Comparison of ENCODE assay signal across 8 cellular contexts in genomic region chr1:46446646-46447498, GRCh38. TPM values are rescaled to one million over a fixed set of nuclear protein-coding genes. Genes with fewer than 3 reads are reported as not detected.
DNase-seq lines count a peak whose midpoint lies in the region; ATAC-seq and TF ChIP-seq lines count a peak whose summit lies in the region.

No MANE protein-coding gene starts in this region.

- H2AFZ ChIP-seq in GM23338: 0 out of 2 replicates have a peak overlapping the region, but pooled peaks have one; percentile 38

- no peaks in the 10 kb centered on the region for H3K36me3 ChIP-seq in GM23338 (ENCODE audit: insufficient read depth)

- TF ChIP-seq CTCF in GM23338 (conservative IDR thresholded peaks at IDR 0.05; ENCODE audit: low read depth in 2 of 2): peak; percentile 97 to 98

- DNase-seq in AG08396 (ENCODE audit: low spot score) (peak; percentile 83), GM23338 (ENCODE audit: low spot score) (peak; percentile 97), NCI-H2227 treated with DMSO at 0.1 percent for 48 hours (lab: John Stamatoyannopoulos, UW) (peak; percentile 38), cerebellar nuclear complex (lab: John Stamatoyannopoulos, UW) (peak; percentile 1 to 50), kidney tubule cell (ENCODE audit: low spot score) (peak; percentile 75)
- peak; percentile 90 for DNase-seq in activated CD4-positive, alpha-beta T cell treated with anti-CD3 and anti-CD28 coated beads for 36 hours
- DNase-seq in stimulated activated CD4-positive, alpha-beta T cell treated with anti-CD3 and anti-CD28 coated beads, Interleukin-2, amount 100 ng/mL, for 48 hours: peak; percentile 84

- H4K20me1 ChIP-seq in GM23338 (replicated peaks; ENCODE audit: insufficient read depth): peaks cover 5% of the 10 kb centered on the region; the same call in 1 of the 2 replicates

- peaks cover 28% of the 10 kb centered on the region for H3F3A ChIP-seq in GM23338 (replicated peaks; ENCODE audit: low read depth)

- ATAC-seq in GM23338 (peak; percentile 61), GM19467 (IDR thresholded peaks at IDR 0.05; ENCODE audit: unreplicated experiment) (no peak)
- ATAC-seq in activated CD4-positive, alpha-beta T cell treated with anti-CD3 and anti-CD28 coated beads for 36 hours: peak; percentile 53

- no peak overlapping the region for H3K27ac ChIP-seq in GM23338 (ENCODE audit: low read depth)

- POLR2A ChIA-PET in activated CD4-positive, alpha-beta T cell treated with anti-CD3 and anti-CD28 coated beads for 36 hours (lab: Charles Lee): interaction anchor here (0.7 kb wide), 1 partner anchor 287 kb away, joined by 3 read pairs; no protein-coding TSS in a partner anchor

- no peaks in the 10 kb centered on the region for H3K9me2 ChIP-seq in GM23338 (ENCODE audit: insufficient read depth)

- peaks cover 41% of the 10 kb centered on the region for H3K4me1 ChIP-seq in GM23338 (ENCODE audit: insufficient read depth)

- CTCF ChIA-PET in activated CD4-positive, alpha-beta T cell treated with anti-CD3 and anti-CD28 coated beads for 36 hours (lab: Charles Lee): interaction anchor here (0.5 to 4.8 kb wide), 37 partner anchors 10 to 337 kb away, joined by 3 to 105 read pairs (median 4); partner anchors contain the start of genes ATPAF1 and MKNK1

- peak overlapping the region; percentile 66 for H3K4me3 Mint-ChIP-seq in GM23338
- H3K4me3 Mint-ChIP-seq in activated CD4-positive, alpha-beta T cell treated with anti-CD3 and anti-CD28 coated beads for 36 hours: no peak overlapping the region

- no peaks in the 10 kb centered on the region for H3K79me2 ChIP-seq in GM23338 (replicated peaks; ENCODE audit: insufficient read depth)

- H3K9me3 Mint-ChIP-seq in GM23338: no peaks in the 10 kb centered on the region
- H3K9me3 Mint-ChIP-seq in activated CD4-positive, alpha-beta T cell treated with anti-CD3 and anti-CD28 coated beads for 36 hours (ENCODE audit: low read depth): no peaks in the 10 kb centered on the region

- H3K4me3 ChIP-seq in GM23338: peak overlapping the region; percentile 76

- intact Hi-C loops in activated CD4-positive, alpha-beta T cell treated with anti-CD3 and anti-CD28 coated beads for 36 hours (cut with DNase I, micrococcal nuclease): loop anchor here (1.0 to 5.0 kb wide), 5 partner anchors 30 to 280 kb away; no protein-coding TSS in a partner anchor

- no peaks in the 10 kb centered on the region; the same call in 2 of the 3 replicates for H3K36me3 Mint-ChIP-seq in GM23338 (ENCODE audit: low read depth)
- H3K36me3 Mint-ChIP-seq in activated CD4-positive, alpha-beta T cell treated with anti-CD3 and anti-CD28 coated beads for 36 hours (ENCODE audit: low read depth): no peaks in the 10 kb centered on the region

- peaks cover 36% of the 10 kb centered on the region for H3K4me1 Mint-ChIP-seq in GM23338
- H3K4me1 Mint-ChIP-seq in activated CD4-positive, alpha-beta T cell treated with anti-CD3 and anti-CD28 coated beads for 36 hours: peaks cover 14% of the 10 kb centered on the region

- no peak overlapping the region for H3K27ac Mint-ChIP-seq in GM23338
- H3K27ac Mint-ChIP-seq in activated CD4-positive, alpha-beta T cell treated with anti-CD3 and anti-CD28 coated beads for 36 hours: no peak overlapping the region

- peak overlapping the region; percentile 96 for H3K4me2 ChIP-seq in GM23338

- H3K27me3 ChIP-seq in GM23338 (ENCODE audit: insufficient read depth): peaks cover 86% of the 10 kb centered on the region

- H3K27me3 Mint-ChIP-seq in GM23338 (ENCODE audit: insufficient read depth, low read depth, poor library complexity): peaks cover 62% of the 10 kb centered on the region
- peaks cover 41% of the 10 kb centered on the region for H3K27me3 Mint-ChIP-seq in activated CD4-positive, alpha-beta T cell treated with anti-CD3 and anti-CD28 coated beads for 36 hours

TF ChIP-seq in GM23338, 12 proteins besides CTCF, POLR2A, EP300 and RAD21:
- TF ChIP-seq EZH2 (IDR thresholded peaks at IDR 0.05; ENCODE audit: low read depth, unreplicated experiment) (peak; percentile 90), CREB1 (CRISPR knock-in tag; IDR thresholded peaks at IDR 0.05; ENCODE audit: low read depth) (no peak), ZNF462 (CRISPR knock-in tag; IDR thresholded peaks at IDR 0.05) (peak; percentile 78), ZNF331 (CRISPR knock-in tag; IDR thresholded peaks at IDR 0.05; ENCODE audit: low read depth) (no peak), JUNB (IDR thresholded peaks at IDR 0.05; ENCODE audit: unreplicated experiment) (no peak), POLR2AphosphoS5 (IDR thresholded peaks at IDR 0.05; ENCODE audit: low read depth) (no peak), NANOG (IDR thresholded peaks at IDR 0.05; ENCODE audit: borderline replicate concordance) (no peak), ETS1 (IDR thresholded peaks at IDR 0.05) (no peak), ZNF114 (CRISPR knock-in tag; IDR thresholded peaks at IDR 0.05) (no peak)

RNA-seq across cellular contexts. Expression of gene DMBX1, which starts 42.8 kb away (rescaled TPM):
- total RNA-seq in GM23338 (2014; rRNA removed; shearing (Covaris generic)): not detected in 2 replicates
- polyA plus RNA-seq in GM23338 (2016; fragmentation: Nextera tagmentation; extraction: Ambion mirVana): 0.11 TPM in 1 of 2 replicates, not detected in the other
- total RNA-seq in activated CD4-positive, alpha-beta T cell treated with anti-CD3 and anti-CD28 coated beads for 36 hours: under 1 TPM in 1 of 2 experiments, not detected in 1; 0.05 TPM

RNA-seq across cellular contexts. Expression of gene FAAH, which starts 52.8 kb away (rescaled TPM):
- total RNA-seq in GM23338 (2014; rRNA removed; shearing (Covaris generic)): 17.9 and 24.0 TPM in 2 replicates
- 10.7 and 12.3 TPM in 2 replicates for polyA plus RNA-seq in GM23338 (2016; fragmentation: Nextera tagmentation; extraction: Ambion mirVana)
- 1 to 10 TPM; 5.3 to 7.5 TPM for total RNA-seq in activated CD4-positive, alpha-beta T cell treated with anti-CD3 and anti-CD28 coated beads for 36 hours

Comparison
In these comparisons a context has a peak if more than half of its experiments do, and no peak if none do; other contexts are left out.
1. DNase-seq: peak in every context shown above with its lines; median percentile 97 in GM23338; 90 in activated CD4-positive, alpha-beta T cell treated with anti-CD3 and anti-CD28 coated beads for 36 hours; 84 in stimulated activated CD4-positive, alpha-beta T cell treated with anti-CD3 and anti-CD28 coated beads, Interleukin-2, amount 100 ng/mL, for 48 hours; 83 in AG08396; 75 in kidney tubule cell; 38 in NCI-H2227 treated with DMSO at 0.1 percent for 48 hours; 26 in cerebellar nuclear complex.